In genomic region chr6:138285800-138286199, GRCh38 we compare ENCODE assay signal across 1 cellular context.
TF ChIP-seq lines count a peak whose summit lies in the region.

No MANE protein-coding gene starts in this region.

TF ChIP-seq in HCT116, 20 proteins besides CTCF, POLR2A, EP300 and RAD21 (continued from another document):
- no peak for TF ChIP-seq CBX3 (IDR thresholded peaks at IDR 0.05; ENCODE audit: low read depth)
- TF ChIP-seq ZNF274 (IDR thresholded peaks at IDR 0.05; ENCODE audit: low read depth, low read length), result no peak
